In the genomic region with DNA sequence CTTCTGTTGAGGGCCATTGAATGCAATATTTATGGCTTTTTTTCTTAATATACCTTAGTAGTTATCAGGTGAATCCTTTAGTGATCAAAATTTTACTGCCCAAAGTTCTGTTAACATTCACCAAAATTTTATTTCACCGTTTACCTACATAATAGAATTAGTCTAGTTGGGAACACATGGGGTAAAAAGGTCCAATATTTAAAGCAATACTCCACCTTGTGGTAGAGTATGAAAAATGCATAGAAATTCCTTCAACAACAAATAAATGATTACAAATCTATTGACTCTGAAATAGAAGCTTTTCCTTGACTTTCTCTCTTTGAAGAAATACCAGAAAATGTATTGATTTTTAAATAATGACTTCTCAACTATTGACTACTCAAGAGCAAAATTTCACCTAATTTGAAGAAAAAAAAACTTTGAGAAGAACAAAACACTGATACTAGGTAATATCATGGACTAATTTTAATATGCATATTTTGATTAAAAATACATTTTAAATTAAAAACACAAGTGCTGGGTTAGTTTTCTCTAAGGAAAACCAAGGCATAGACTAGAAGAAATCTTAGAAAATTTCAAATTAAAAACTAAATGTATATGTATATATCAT, we compare ENCODE assay signal across 8 cellular contexts. TPM values are rescaled to one million over a fixed set of nuclear protein-coding genes. Genes with fewer than 3 reads are reported as not detected.
DNase-seq lines count a peak whose midpoint lies in the region; ATAC-seq, FAIRE-seq and TF ChIP-seq lines count a peak whose summit lies in the region.

No MANE protein-coding gene starts in this region.

- no peaks in the 10 kb centered on the region for H3K36me3 Mint-ChIP-seq in neural crest cell (ENCODE audit: low read depth)
- no peaks in the 10 kb centered on the region for H3K36me3 Mint-ChIP-seq in activated naive CD4-positive, alpha-beta T cell treated with anti-CD3 and anti-CD28 coated beads for 36 hours (ENCODE audit: low read depth)

- H3K27ac Mint-ChIP-seq in neural crest cell (ENCODE audit: unreplicated experiment): no peak overlapping the region
- H3K27ac Mint-ChIP-seq in activated naive CD4-positive, alpha-beta T cell treated with anti-CD3 and anti-CD28 coated beads for 36 hours: no peak overlapping the region

- DNase-seq in AG08395 (ENCODE audit: low spot score) (peak; percentile 49), NCI-H82 (lab: John Stamatoyannopoulos, UW) (peak; percentile 44), neural crest cell (ENCODE audit: low read depth, low spot score) (no peak), NCI-H128 (lab: John Stamatoyannopoulos, UW; ENCODE audit: unreplicated experiment) (no peak)
- no peak for DNase-seq in activated naive CD4-positive, alpha-beta T cell treated with anti-CD3 and anti-CD28 coated beads for 36 hours

- CTCF ChIA-PET in activated naive CD4-positive, alpha-beta T cell treated with anti-CD3 and anti-CD28 coated beads for 36 hours (lab: Charles Lee): no interaction called here

- no peaks in the 10 kb centered on the region for H3K9me3 Mint-ChIP-seq in neural crest cell
- no peaks in the 10 kb centered on the region for H3K9me3 Mint-ChIP-seq in activated naive CD4-positive, alpha-beta T cell treated with anti-CD3 and anti-CD28 coated beads for 36 hours

- peaks cover 4% of the 10 kb centered on the region for H3K4me1 Mint-ChIP-seq in neural crest cell
- peaks cover 7% of the 10 kb centered on the region for H3K4me1 Mint-ChIP-seq in activated naive CD4-positive, alpha-beta T cell treated with anti-CD3 and anti-CD28 coated beads for 36 hours (ENCODE audit: low read depth)

- peak; percentile 85 for TF ChIP-seq CTCF in neural crest cell (conservative IDR thresholded peaks at IDR 0.05)

- H3K27me3 Mint-ChIP-seq in neural crest cell (ENCODE audit: low read depth): peaks cover 53% of the 10 kb centered on the region
- H3K27me3 Mint-ChIP-seq in activated naive CD4-positive, alpha-beta T cell treated with anti-CD3 and anti-CD28 coated beads for 36 hours (ENCODE audit: low read depth): peaks cover 3% of the 10 kb centered on the region

- ATAC-seq in GM18508 (IDR thresholded peaks at IDR 0.05; ENCODE audit: insufficient read depth, unreplicated experiment) (peak; percentile 42), HG03196 (IDR thresholded peaks at IDR 0.05; ENCODE audit: unreplicated experiment) (peak; percentile 50)

- peak; percentile 78 for FAIRE-seq in colon (lab: Jason Lieb, UNC)

- no peak overlapping the region for H3K4me3 Mint-ChIP-seq in neural crest cell
- H3K4me3 Mint-ChIP-seq in activated naive CD4-positive, alpha-beta T cell treated with anti-CD3 and anti-CD28 coated beads for 36 hours: no peak overlapping the region

- intact Hi-C loops in activated naive CD4-positive, alpha-beta T cell treated with anti-CD3 and anti-CD28 coated beads for 36 hours (cut with micrococcal nuclease): loop anchor here (1.0 to 10.0 kb wide), 4 partner anchors 151 to 1313 kb away; a partner anchor contains a TSS

RNA-seq across cellular contexts. Expression of a gene that starts 43.3 kb away (rescaled TPM):
- total RNA-seq in neural crest cell: 16.3 and 17.9 TPM in 2 replicates
- total RNA-seq in activated naive CD4-positive, alpha-beta T cell treated with anti-CD3 and anti-CD28 coated beads for 36 hours: 10 to 100 TPM; 18.8 to 20.3 TPM

Comparison
In these comparisons a context has a peak if more than half of its experiments do, and no peak if none do; other contexts are left out.
1. DNase-seq: peak in AG08395 (single experiment) and NCI-H82 (single experiment); none in neural crest cell (single experiment), activated naive CD4-positive, alpha-beta T cell treated with anti-CD3 and anti-CD28 coated beads for 36 hours (single experiment) and NCI-H128 (single experiment).